In the genomic region with DNA sequence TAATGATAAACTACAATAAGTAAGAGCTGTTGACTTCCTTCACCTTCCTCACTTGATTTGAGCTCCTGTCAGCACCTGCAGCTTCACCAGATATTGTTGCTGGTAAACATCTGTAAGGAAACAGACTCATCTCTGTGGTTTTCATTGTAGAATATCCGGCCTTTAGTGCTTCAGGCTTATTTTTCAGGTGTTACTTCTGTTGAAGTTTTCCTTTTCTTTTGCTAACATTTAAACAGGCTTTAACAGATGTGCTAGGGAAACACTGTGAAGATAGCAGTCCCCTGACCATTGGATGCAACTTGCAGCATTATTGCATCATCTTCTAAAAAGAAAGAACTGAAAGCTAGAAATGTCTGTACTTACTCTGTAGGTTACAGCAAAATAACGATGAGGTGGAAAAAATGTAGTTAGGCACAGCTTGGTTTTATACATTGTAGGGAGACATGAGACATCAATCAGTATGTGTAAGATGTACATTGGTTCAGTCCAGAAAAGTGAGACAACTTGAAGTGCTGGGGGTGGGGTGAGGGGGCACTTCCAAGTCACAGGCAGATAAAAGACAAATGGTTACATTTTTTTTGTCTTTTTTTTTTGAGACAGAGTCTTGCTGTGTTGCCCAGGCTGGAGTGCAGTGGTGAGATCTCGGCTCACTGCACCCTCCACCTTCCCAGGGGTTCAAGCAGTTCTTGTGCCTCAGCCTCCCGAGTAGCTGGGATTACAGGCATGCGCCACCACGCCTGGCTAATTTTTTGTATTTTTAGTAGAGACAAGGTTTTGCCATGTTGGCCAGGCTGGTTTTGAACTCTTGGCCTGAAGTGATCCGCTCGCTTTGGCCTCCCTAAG, we compare ENCODE assay signal across 1 cellular context.
A peak's percentile ranks its signal among the peaks of the same experiment; 100 is the strongest.
TF ChIP-seq lines count a peak whose summit lies in the region.

No MANE protein-coding gene starts in this region.

TF ChIP-seq in K562, 482 proteins besides CTCF, POLR2A, EP300 and RAD21 (continued from another document and continues in another):
- TF ChIP-seq TEAD2 (tag; IDR thresholded peaks at IDR 0.05) (0 out of 2 replicates have a peak, but pooled peaks have one; percentile 6), GATAD2B (IDR thresholded peaks at IDR 0.05; ENCODE audit: borderline replicate concordance) (no peak), DPF2 (IDR thresholded peaks at IDR 0.05) (peak; percentile 83; the same call in 1 of the 2 replicates), ZNF140 (CRISPR knock-in tag; IDR thresholded peaks at IDR 0.05) (no peak), HOXB6 (CRISPR knock-in tag; IDR thresholded peaks at IDR 0.05; ENCODE audit: borderline replicate concordance) (0 out of 2 replicates have a peak, but pooled peaks have one; percentile 3), GABPB1 (CRISPR knock-in tag; IDR thresholded peaks at IDR 0.05) (peak; percentile 55), ZKSCAN3 (CRISPR knock-in tag; IDR thresholded peaks at IDR 0.05) (no peak), ZNF311 (CRISPR knock-in tag; IDR thresholded peaks at IDR 0.05) (peak; percentile 64; the same call in 1 of the 2 replicates), NFRKB (IDR thresholded peaks at IDR 0.05; ENCODE audit: low read depth) (peak; percentile 94; the same call in 1 of the 2 replicates), ZNF589 (CRISPR knock-in tag; IDR thresholded peaks at IDR 0.05; ENCODE audit: low read depth) (peak; percentile 73; the same call in 1 of the 2 replicates), ZNF668 (CRISPR knock-in tag; IDR thresholded peaks at IDR 0.05) (peak; percentile 92), MEIS2 (IDR thresholded peaks at IDR 0.05; ENCODE audit: partially characterized antibody) (peak; percentile 83), SMAD2 (IDR thresholded peaks at IDR 0.05; ENCODE audit: low read depth, low read length) (no peak), RHOXF2B (CRISPR knock-in tag; conservative IDR thresholded peaks at IDR 0.05) (peak; percentile 59; the same call in 1 of the 2 replicates), NR2C2 (CRISPR knock-in tag; IDR thresholded peaks at IDR 0.05) (no peak), NR2C2 (tag; IDR thresholded peaks at IDR 0.05) (peak; percentile 67; the same call in 1 of the 2 replicates), SETDB1 (IDR thresholded peaks at IDR 0.05; ENCODE audit: low read length) (no peak), ZNF766 (CRISPR knock-in tag; conservative IDR thresholded peaks at IDR 0.05) (peak; percentile 86), TCF3 (CRISPR knock-in tag; IDR thresholded peaks at IDR 0.05) (peak; percentile 44), MAFG (tag; conservative IDR thresholded peaks at IDR 0.05) (no peak), GABPA (tag; conservative IDR thresholded peaks at IDR 0.05; ENCODE audit: low read depth) (peak; percentile 51; the same call in 1 of the 2 replicates), HIVEP1 (CRISPR knock-in tag; IDR thresholded peaks at IDR 0.05) (0 out of 2 replicates have a peak, but pooled peaks have one; percentile 21), SMAD3 (CRISPR knock-in tag; conservative IDR thresholded peaks at IDR 0.05) (peak; percentile 79), CEBPG (CRISPR knock-in tag; IDR thresholded peaks at IDR 0.05) (peak; percentile 100), CEBPG (tag; conservative IDR thresholded peaks at IDR 0.05 in 1 of 2, IDR thresholded peaks at IDR 0.05 in 1 of 2) (peak; percentile 100), L3MBTL2 (IDR thresholded peaks at IDR 0.05) (peak; percentile 55; the same call in 1 of the 2 replicates), RFX5 (IDR thresholded peaks at IDR 0.05; ENCODE audit: low read depth, low read length) (no peak), MYC (IDR thresholded peaks at IDR 0.05; ENCODE audit: low read depth, low read length) (peak; percentile 35; the same call in 1 of the 2 replicates), MYC (CRISPR knock-in tag; IDR thresholded peaks at IDR 0.05; ENCODE audit: borderline replicate concordance, low read depth) (no peak), CTBP1 (IDR thresholded peaks at IDR 0.05; ENCODE audit: borderline replicate concordance) (no peak; the same call in 1 of the 2 replicates), NFE2 (IDR thresholded peaks at IDR 0.05; ENCODE audit: low read depth) (0 out of 2 replicates have a peak, but pooled peaks have one; percentile 5), NR4A1 (CRISPR knock-in tag; IDR thresholded peaks at IDR 0.05) (no peak), NR4A1 (tag; IDR thresholded peaks at IDR 0.05) (peak; percentile 96), NR2C1 (IDR thresholded peaks at IDR 0.05) (no peak), NR2C1 (tag; IDR thresholded peaks at IDR 0.05) (peak; percentile 59)
- TF ChIP-seq, protein P1, sequence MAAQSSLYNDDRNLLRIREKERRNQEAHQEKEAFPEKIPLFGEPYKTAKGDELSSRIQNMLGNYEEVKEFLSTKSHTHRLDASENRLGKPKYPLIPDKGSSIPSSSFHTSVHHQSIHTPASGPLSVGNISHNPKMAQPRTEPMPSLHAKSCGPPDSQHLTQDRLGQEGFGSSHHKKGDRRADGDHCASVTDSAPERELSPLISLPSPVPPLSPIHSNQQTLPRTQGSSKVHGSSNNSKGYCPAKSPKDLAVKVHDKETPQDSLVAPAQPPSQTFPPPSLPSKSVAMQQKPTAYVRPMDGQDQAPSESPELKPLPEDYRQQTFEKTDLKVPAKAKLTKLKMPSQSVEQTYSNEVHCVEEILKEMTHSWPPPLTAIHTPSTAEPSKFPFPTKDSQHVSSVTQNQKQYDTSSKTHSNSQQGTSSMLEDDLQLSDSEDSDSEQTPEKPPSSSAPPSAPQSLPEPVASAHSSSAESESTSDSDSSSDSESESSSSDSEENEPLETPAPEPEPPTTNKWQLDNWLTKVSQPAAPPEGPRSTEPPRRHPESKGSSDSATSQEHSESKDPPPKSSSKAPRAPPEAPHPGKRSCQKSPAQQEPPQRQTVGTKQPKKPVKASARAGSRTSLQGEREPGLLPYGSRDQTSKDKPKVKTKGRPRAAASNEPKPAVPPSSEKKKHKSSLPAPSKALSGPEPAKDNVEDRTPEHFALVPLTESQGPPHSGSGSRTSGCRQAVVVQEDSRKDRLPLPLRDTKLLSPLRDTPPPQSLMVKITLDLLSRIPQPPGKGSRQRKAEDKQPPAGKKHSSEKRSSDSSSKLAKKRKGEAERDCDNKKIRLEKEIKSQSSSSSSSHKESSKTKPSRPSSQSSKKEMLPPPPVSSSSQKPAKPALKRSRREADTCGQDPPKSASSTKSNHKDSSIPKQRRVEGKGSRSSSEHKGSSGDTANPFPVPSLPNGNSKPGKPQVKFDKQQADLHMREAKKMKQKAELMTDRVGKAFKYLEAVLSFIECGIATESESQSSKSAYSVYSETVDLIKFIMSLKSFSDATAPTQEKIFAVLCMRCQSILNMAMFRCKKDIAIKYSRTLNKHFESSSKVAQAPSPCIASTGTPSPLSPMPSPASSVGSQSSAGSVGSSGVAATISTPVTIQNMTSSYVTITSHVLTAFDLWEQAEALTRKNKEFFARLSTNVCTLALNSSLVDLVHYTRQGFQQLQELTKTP (IDR thresholded peaks at IDR 0.05; ENCODE audit: low read depth in 1 of 2, partially characterized antibody in 2 of 2): peak; percentile 58 to 85
- TF ChIP-seq, protein P2, sequence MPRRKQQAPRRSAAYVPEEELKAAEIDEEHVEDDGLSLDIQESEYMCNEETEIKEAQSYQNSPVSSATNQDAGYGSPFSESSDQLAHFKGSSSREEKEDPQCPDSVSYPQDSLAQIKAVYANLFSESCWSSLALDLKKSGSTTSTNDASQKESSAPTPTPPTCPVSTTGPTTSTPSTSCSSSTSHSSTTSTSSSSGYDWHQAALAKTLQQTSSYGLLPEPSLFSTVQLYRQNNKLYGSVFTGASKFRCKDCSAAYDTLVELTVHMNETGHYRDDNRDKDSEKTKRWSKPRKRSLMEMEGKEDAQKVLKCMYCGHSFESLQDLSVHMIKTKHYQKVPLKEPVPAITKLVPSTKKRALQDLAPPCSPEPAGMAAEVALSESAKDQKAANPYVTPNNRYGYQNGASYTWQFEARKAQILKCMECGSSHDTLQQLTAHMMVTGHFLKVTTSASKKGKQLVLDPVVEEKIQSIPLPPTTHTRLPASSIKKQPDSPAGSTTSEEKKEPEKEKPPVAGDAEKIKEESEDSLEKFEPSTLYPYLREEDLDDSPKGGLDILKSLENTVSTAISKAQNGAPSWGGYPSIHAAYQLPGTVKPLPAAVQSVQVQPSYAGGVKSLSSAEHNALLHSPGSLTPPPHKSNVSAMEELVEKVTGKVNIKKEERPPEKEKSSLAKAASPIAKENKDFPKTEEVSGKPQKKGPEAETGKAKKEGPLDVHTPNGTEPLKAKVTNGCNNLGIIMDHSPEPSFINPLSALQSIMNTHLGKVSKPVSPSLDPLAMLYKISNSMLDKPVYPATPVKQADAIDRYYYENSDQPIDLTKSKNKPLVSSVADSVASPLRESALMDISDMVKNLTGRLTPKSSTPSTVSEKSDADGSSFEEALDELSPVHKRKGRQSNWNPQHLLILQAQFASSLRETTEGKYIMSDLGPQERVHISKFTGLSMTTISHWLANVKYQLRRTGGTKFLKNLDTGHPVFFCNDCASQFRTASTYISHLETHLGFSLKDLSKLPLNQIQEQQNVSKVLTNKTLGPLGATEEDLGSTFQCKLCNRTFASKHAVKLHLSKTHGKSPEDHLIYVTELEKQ (CRISPR knock-in tag; IDR thresholded peaks at IDR 0.05): 0 out of 2 replicates have a peak, but pooled peaks have one; percentile 49
- TF ChIP-seq, protein P3, sequence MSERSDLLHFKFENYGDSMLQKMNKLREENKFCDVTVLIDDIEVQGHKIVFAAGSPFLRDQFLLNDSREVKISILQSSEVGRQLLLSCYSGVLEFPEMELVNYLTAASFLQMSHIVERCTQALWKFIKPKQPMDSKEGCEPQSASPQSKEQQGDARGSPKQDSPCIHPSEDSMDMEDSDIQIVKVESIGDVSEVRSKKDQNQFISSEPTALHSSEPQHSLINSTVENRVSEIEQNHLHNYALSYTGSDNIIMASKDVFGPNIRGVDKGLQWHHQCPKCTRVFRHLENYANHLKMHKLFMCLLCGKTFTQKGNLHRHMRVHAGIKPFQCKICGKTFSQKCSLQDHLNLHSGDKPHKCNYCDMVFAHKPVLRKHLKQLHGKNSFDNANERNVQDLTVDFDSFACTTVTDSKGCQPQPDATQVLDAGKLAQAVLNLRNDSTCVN (CRISPR knock-in tag; IDR thresholded peaks at IDR 0.05): no peak
- TF ChIP-seq, protein P4, sequence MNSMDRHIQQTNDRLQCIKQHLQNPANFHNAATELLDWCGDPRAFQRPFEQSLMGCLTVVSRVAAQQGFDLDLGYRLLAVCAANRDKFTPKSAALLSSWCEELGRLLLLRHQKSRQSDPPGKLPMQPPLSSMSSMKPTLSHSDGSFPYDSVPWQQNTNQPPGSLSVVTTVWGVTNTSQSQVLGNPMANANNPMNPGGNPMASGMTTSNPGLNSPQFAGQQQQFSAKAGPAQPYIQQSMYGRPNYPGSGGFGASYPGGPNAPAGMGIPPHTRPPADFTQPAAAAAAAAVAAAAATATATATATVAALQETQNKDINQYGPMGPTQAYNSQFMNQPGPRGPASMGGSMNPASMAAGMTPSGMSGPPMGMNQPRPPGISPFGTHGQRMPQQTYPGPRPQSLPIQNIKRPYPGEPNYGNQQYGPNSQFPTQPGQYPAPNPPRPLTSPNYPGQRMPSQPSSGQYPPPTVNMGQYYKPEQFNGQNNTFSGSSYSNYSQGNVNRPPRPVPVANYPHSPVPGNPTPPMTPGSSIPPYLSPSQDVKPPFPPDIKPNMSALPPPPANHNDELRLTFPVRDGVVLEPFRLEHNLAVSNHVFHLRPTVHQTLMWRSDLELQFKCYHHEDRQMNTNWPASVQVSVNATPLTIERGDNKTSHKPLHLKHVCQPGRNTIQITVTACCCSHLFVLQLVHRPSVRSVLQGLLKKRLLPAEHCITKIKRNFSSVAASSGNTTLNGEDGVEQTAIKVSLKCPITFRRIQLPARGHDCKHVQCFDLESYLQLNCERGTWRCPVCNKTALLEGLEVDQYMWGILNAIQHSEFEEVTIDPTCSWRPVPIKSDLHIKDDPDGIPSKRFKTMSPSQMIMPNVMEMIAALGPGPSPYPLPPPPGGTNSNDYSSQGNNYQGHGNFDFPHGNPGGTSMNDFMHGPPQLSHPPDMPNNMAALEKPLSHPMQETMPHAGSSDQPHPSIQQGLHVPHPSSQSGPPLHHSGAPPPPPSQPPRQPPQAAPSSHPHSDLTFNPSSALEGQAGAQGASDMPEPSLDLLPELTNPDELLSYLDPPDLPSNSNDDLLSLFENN (IDR thresholded peaks at IDR 0.05; ENCODE audit: low read depth in 2 of 2, low read length in 2 of 2): no peak
- TF ChIP-seq, protein P5, sequence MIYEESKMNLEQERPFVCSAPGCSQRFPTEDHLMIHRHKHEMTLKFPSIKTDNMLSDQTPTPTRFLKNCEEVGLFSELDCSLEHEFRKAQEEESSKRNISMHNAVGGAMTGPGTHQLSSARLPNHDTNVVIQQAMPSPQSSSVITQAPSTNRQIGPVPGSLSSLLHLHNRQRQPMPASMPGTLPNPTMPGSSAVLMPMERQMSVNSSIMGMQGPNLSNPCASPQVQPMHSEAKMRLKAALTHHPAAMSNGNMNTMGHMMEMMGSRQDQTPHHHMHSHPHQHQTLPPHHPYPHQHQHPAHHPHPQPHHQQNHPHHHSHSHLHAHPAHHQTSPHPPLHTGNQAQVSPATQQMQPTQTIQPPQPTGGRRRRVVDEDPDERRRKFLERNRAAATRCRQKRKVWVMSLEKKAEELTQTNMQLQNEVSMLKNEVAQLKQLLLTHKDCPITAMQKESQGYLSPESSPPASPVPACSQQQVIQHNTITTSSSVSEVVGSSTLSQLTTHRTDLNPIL (CRISPR knock-in tag; IDR thresholded peaks at IDR 0.05): 0 out of 2 replicates have a peak, but pooled peaks have one; percentile 67
- TF ChIP-seq, protein P6, sequence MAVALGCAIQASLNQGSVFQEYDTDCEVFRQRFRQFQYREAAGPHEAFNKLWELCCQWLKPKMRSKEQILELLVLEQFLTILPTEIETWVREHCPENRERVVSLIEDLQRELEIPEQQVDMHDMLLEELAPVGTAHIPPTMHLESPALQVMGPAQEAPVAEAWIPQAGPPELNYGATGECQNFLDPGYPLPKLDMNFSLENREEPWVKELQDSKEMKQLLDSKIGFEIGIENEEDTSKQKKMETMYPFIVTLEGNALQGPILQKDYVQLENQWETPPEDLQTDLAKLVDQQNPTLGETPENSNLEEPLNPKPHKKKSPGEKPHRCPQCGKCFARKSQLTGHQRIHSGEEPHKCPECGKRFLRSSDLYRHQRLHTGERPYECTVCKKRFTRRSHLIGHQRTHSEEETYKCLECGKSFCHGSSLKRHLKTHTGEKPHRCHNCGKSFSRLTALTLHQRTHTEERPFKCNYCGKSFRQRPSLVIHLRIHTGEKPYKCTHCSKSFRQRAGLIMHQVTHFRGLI (CRISPR knock-in tag; IDR thresholded peaks at IDR 0.05): peak; percentile 2; the same call in 1 of the 2 replicates
- TF ChIP-seq, protein P7, sequence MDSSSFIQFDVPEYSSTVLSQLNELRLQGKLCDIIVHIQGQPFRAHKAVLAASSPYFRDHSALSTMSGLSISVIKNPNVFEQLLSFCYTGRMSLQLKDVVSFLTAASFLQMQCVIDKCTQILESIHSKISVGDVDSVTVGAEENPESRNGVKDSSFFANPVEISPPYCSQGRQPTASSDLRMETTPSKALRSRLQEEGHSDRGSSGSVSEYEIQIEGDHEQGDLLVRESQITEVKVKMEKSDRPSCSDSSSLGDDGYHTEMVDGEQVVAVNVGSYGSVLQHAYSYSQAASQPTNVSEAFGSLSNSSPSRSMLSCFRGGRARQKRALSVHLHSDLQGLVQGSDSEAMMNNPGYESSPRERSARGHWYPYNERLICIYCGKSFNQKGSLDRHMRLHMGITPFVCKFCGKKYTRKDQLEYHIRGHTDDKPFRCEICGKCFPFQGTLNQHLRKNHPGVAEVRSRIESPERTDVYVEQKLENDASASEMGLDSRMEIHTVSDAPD (CRISPR knock-in tag; IDR thresholded peaks at IDR 0.05): peak; percentile 40; the same call in 1 of the 2 replicates
